ENCODE assay signal across 3 cellular contexts in the genomic region with DNA sequence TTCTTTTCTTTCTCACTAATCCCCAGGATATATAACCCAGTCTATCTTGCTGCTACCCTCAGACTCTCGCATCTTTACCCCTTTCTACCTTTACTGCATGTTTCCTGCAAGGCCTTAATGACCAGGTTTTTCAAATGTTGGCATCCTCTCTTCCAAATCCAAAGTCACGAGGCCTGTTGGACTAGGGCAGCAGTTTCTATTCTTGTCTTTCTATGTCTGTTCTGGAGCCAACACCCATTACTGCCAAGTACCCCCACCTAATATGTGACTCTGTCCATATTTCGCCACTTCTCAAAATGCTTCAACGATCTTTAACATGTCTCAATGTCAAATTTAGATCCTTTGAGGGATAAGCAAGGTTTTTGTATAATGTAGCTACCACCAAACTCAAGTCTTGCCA.
"Had no signal": no experiment of that assay in that cellular context is flagged by ENCODE, and none has a peak within 500 bp of the region (broad histone marks: within the 10 kb centered on the region; RNA-seq: fewer than 3 reads in every experiment).

No MANE protein-coding gene starts in this region.

- H3K4me3 ChIP-seq: GM12878 had no signal

- ATAC-seq: GM12878 had no signal

- DNase-seq: GDM1, GF-D8 had no signal
